26 cellular contexts compared by ENCODE assay signal in genomic region chr16:50595854-50596253, GRCh38. TPM values are rescaled to one million over a fixed set of nuclear protein-coding genes. Genes with fewer than 3 reads are reported as not detected.
DNase-seq lines count a peak whose midpoint lies in the region; ATAC-seq, FAIRE-seq and TF ChIP-seq lines count a peak whose summit lies in the region.
"Had no signal": no experiment of that assay in that cellular context is flagged by ENCODE, and none has a peak within 500 bp of the region (broad histone marks: within the 10 kb centered on the region; RNA-seq: fewer than 3 reads in every experiment).

No MANE protein-coding gene starts in this region.

- ATAC-seq in activated naive CD8-positive, alpha-beta T cell treated with anti-CD3 and anti-CD28 coated beads, Interleukin-2, amount 10 ng/mL, durations not matched to agents 7 days and 5 days (ENCODE audit: low read depth) = peak; percentile 53
- ATAC-seq in HepG2 = no peak
- ATAC-seq in right lobe of liver = no peak
- ATAC-seq in stimulated activated memory B cell treated with anti-CD40 and anti-IgM and Interleukin-4, amounts not matched to agents 10 μg/mL and 1 μg/mL and 100 μg/mL, for 72 hours = no peak
- no peak for ATAC-seq in GM18520 (IDR thresholded peaks at IDR 0.05; ENCODE audit: unreplicated experiment)
- ATAC-seq in GM21381 (IDR thresholded peaks at IDR 0.05; ENCODE audit: unreplicated experiment) = no peak
- ATAC-seq: A549, GM12878 had no signal

- no peak overlapping the region for H3K4me2 ChIP-seq in HepG2 (ENCODE audit: low read depth, low read length)
- H3K4me2 ChIP-seq: A549; BLaER1 treated with 17β-estradiol and CSF1 and Interleukin-3, amounts not matched to agents 10 nM and 100 nM had no signal

- H3K4me1 ChIP-seq in HepG2 (ENCODE audit: insufficient read depth, low read length) = peaks cover 87% of the 10 kb centered on the region
- peaks cover 0 to 19% (median 8%) of the 10 kb centered on the region in 4 donors for H3K4me1 ChIP-seq in right lobe of liver
- H3K4me1 ChIP-seq: A549, BE2C had no signal

- no peaks in the 10 kb centered on the region for H3K36me3 Mint-ChIP-seq in activated naive CD8-positive, alpha-beta T cell treated with anti-CD3 and anti-CD28 coated beads, Interleukin-2, amount 10 ng/mL, durations not matched to agents 7 days and 5 days
- H3K36me3 Mint-ChIP-seq in activated naive CD8-positive, alpha-beta T cell treated with anti-CD3 and anti-CD28 coated beads for 36 hours = no peaks in the 10 kb centered on the region
- no peaks in the 10 kb centered on the region for H3K36me3 Mint-ChIP-seq in nephron progenitor cell (ENCODE audit: low read depth)
- no peaks in the 10 kb centered on the region for H3K36me3 Mint-ChIP-seq in stimulated activated memory B cell treated with anti-CD40 and anti-IgM and Interleukin-4, amounts not matched to agents 10 μg/mL and 1 μg/mL and 100 μg/mL, for 72 hours
- H3K36me3 Mint-ChIP-seq: CD14-positive monocyte; CD8-positive, alpha-beta memory T cell had no signal

- no peaks in the 10 kb centered on the region for H3K27me3 ChIP-seq in HepG2 (ENCODE audit: control insufficient read depth in 1 of 2, insufficient read depth in 2 of 2, low read length in 2 of 2)
- H3K27me3 ChIP-seq in right lobe of liver = no peaks in the 10 kb centered on the region
- H3K27me3 ChIP-seq: BE2C; BLaER1 treated with 17β-estradiol and CSF1 and Interleukin-3, amounts not matched to agents 10 nM and 100 nM had no signal

- no peaks in the 10 kb centered on the region for H3K9me3 Mint-ChIP-seq in activated naive CD8-positive, alpha-beta T cell treated with anti-CD3 and anti-CD28 coated beads, Interleukin-2, amount 10 ng/mL, durations not matched to agents 7 days and 5 days
- no peaks in the 10 kb centered on the region for H3K9me3 Mint-ChIP-seq in activated naive CD8-positive, alpha-beta T cell treated with anti-CD3 and anti-CD28 coated beads for 36 hours
- H3K9me3 Mint-ChIP-seq in nephron progenitor cell = no peaks in the 10 kb centered on the region
- H3K9me3 Mint-ChIP-seq in stimulated activated memory B cell treated with anti-CD40 and anti-IgM and Interleukin-4, amounts not matched to agents 10 μg/mL and 1 μg/mL and 100 μg/mL, for 72 hours = no peaks in the 10 kb centered on the region
- H3K9me3 Mint-ChIP-seq: CD14-positive monocyte; CD4-positive, alpha-beta T cell; CD8-positive, alpha-beta memory T cell had no signal

- POLR2A ChIA-PET in activated naive CD8-positive, alpha-beta T cell treated with anti-CD3 and anti-CD28 coated beads, Interleukin-2, amount 10 ng/mL, durations not matched to agents 7 days and 5 days (lab: Charles Lee) = no interaction called here
- POLR2A ChIA-PET in HepG2 (lab: Yijun Ruan, JAX) = no interaction called here

- TF ChIP-seq EP300 in HepG2 (IDR thresholded peaks at IDR 0.05; ENCODE audit: low read depth in 2 of 2, low read length in 2 of 2) = no peak
- no peak for TF ChIP-seq EP300 in HepG2 (CRISPR knock-in tag; IDR thresholded peaks at IDR 0.05; ENCODE audit: borderline replicate concordance)

- no peak for FAIRE-seq in HepG2 (lab: Jason Lieb, UNC)
- FAIRE-seq: A549, D721Med, GM12878 had no signal

- H3K9ac ChIP-seq in HepG2 (ENCODE audit: insufficient read depth, low read depth, low read length) = no peak overlapping the region
- H3K9ac ChIP-seq: BLaER1 treated with 17β-estradiol and CSF1 and Interleukin-3, amounts not matched to agents 10 nM and 100 nM had no signal

- H3K4me3 ChIP-seq in HepG2 (replicated peaks in 1 of 3; ENCODE audit: insufficient read depth in 1 of 3, low read depth in 2 of 3, low read length in 3 of 3) (no peak overlapping the region), right lobe of liver (no peak overlapping the region)
- H3K4me3 ChIP-seq: A549; BLaER1 treated with 17β-estradiol and CSF1 and Interleukin-3, amounts not matched to agents 10 nM and 100 nM; GM12878 had no signal

- peaks cover 99% of the 10 kb centered on the region for H3K79me2 ChIP-seq in HepG2 (ENCODE audit: insufficient read depth, low read length)

- H3K27ac ChIP-seq in HepG2 (ENCODE audit: extremely low read length, insufficient read depth, low read length) (no peak overlapping the region), right lobe of liver (no peak overlapping the region)
- H3K27ac ChIP-seq: A549; BLaER1 treated with 17β-estradiol and CSF1 and Interleukin-3, amounts not matched to agents 10 nM and 100 nM had no signal

- intact Hi-C loops in HepG2 (cut with micrococcal nuclease; ENCODE audit: unreplicated experiment) = no loop called here
- intact Hi-C loops in right lobe of liver (cut with DNase I) = no loop called here

- no peak overlapping the region for H3K4me3 Mint-ChIP-seq in activated naive CD8-positive, alpha-beta T cell treated with anti-CD3 and anti-CD28 coated beads, Interleukin-2, amount 10 ng/mL, durations not matched to agents 7 days and 5 days
- H3K4me3 Mint-ChIP-seq in activated naive CD8-positive, alpha-beta T cell treated with anti-CD3 and anti-CD28 coated beads for 36 hours = no peak overlapping the region
- no peak overlapping the region for H3K4me3 Mint-ChIP-seq in nephron progenitor cell
- H3K4me3 Mint-ChIP-seq in stimulated activated memory B cell treated with anti-CD40 and anti-IgM and Interleukin-4, amounts not matched to agents 10 μg/mL and 1 μg/mL and 100 μg/mL, for 72 hours = no peak overlapping the region
- H3K4me3 Mint-ChIP-seq: CD4-positive, alpha-beta T cell; CD8-positive, alpha-beta memory T cell had no signal

- H3K9me3 ChIP-seq in HepG2 (ENCODE audit: low read length) (no peaks in the 10 kb centered on the region), right lobe of liver (no peaks in the 10 kb centered on the region)
- H3K9me3 ChIP-seq: A549; BE2C; BLaER1 treated with 17β-estradiol and CSF1 and Interleukin-3, amounts not matched to agents 10 nM and 100 nM had no signal

- WGBS in HepG2 (ENCODE audit: low lambda C conversion rate) = 100% methylated on average over 2 of the region's 2 CpGs
- 75% methylated on average over 2 of the region's 2 CpGs for WGBS in right lobe of liver (ENCODE audit: insufficient coverage, low coverage, low lambda C conversion rate, missing lambda C conversion rate)

- TF ChIP-seq POLR2A in HepG2 (IDR thresholded peaks at IDR 0.05; ENCODE audit: insufficient read depth in 1 of 2, low read depth in 2 of 2, low read length in 2 of 2) (peak; percentile 17 to 45; a peak in 2 of 4 replicates), right lobe of liver (IDR thresholded peaks at IDR 0.05) (no peak)

- peaks cover 99% of the 10 kb centered on the region for H4K20me1 ChIP-seq in HepG2 (ENCODE audit: insufficient read depth, low read length)
- H4K20me1 ChIP-seq: BLaER1 treated with 17β-estradiol and CSF1 and Interleukin-3, amounts not matched to agents 10 nM and 100 nM had no signal

- no peak overlapping the region for H2AFZ ChIP-seq in HepG2 (ENCODE audit: low read length)

- H3K27ac Mint-ChIP-seq in activated naive CD8-positive, alpha-beta T cell treated with anti-CD3 and anti-CD28 coated beads, Interleukin-2, amount 10 ng/mL, durations not matched to agents 7 days and 5 days = no peak overlapping the region
- no peak overlapping the region for H3K27ac Mint-ChIP-seq in activated naive CD8-positive, alpha-beta T cell treated with anti-CD3 and anti-CD28 coated beads for 36 hours
- H3K27ac Mint-ChIP-seq in nephron progenitor cell = peak overlapping the region; percentile 94
- H3K27ac Mint-ChIP-seq in stimulated activated memory B cell treated with anti-CD40 and anti-IgM and Interleukin-4, amounts not matched to agents 10 μg/mL and 1 μg/mL and 100 μg/mL, for 72 hours = peak overlapping the region; percentile 8
- H3K27ac Mint-ChIP-seq: CD14-positive monocyte; CD8-positive, alpha-beta memory T cell had no signal

- in situ Hi-C loops in HepG2 (cut with HindIII; ENCODE audit: extremely low pct_ligation_motif_present, low pct_unique_long_range_greater_than_20kb) = no loop called here

- peaks cover 2% of the 10 kb centered on the region for H3K4me1 Mint-ChIP-seq in activated naive CD8-positive, alpha-beta T cell treated with anti-CD3 and anti-CD28 coated beads, Interleukin-2, amount 10 ng/mL, durations not matched to agents 7 days and 5 days
- H3K4me1 Mint-ChIP-seq in activated naive CD8-positive, alpha-beta T cell treated with anti-CD3 and anti-CD28 coated beads for 36 hours = peaks cover 13% of the 10 kb centered on the region
- peaks cover 71% of the 10 kb centered on the region for H3K4me1 Mint-ChIP-seq in nephron progenitor cell
- H3K4me1 Mint-ChIP-seq in stimulated activated memory B cell treated with anti-CD40 and anti-IgM and Interleukin-4, amounts not matched to agents 10 μg/mL and 1 μg/mL and 100 μg/mL, for 72 hours = peaks cover 4% of the 10 kb centered on the region

- no peak for TF ChIP-seq RAD21 in HepG2 (CRISPR knock-in tag; IDR thresholded peaks at IDR 0.05)

- CTCF ChIA-PET in HepG2 (lab: Yijun Ruan, JAX; ENCODE audit: low intra/inter-chr PET ratio, low total read pairs) = no interaction called here

- BruUV-seq in HepG2 (replicated peaks; lab: Mats Ljungman, UMichigan) = no TSS peak

- peaks cover 77 to 99% of the 10 kb centered on the region in 2 experiments for H3K36me3 ChIP-seq in HepG2 (replicated peaks in 1 of 2; ENCODE audit: control insufficient read depth in 1 of 2, insufficient read depth in 2 of 2, low read length in 2 of 2)
- no peaks in the 10 kb centered on the region for H3K36me3 ChIP-seq in right lobe of liver
- H3K36me3 ChIP-seq: BE2C; BLaER1 treated with 17β-estradiol and CSF1 and Interleukin-3, amounts not matched to agents 10 nM and 100 nM had no signal

- no peak for DNase-seq in activated naive CD8-positive, alpha-beta T cell treated with anti-CD3 and anti-CD28 coated beads, Interleukin-2, amount 10 ng/mL, durations not matched to agents 7 days and 5 days
- DNase-seq in activated naive CD8-positive, alpha-beta T cell treated with anti-CD3 and anti-CD28 coated beads for 36 hours = no peak
- DNase-seq in HepG2 (ENCODE audit: low spot score) (no peak), right lobe of liver (no peak), nephron progenitor cell (no peak)
- DNase-seq: 8988T; ACHN; AML-193; BE2C; CD4-positive, alpha-beta T cell; CD8-positive, alpha-beta memory T cell; DMS 273 treated with DMSO at 0.1 percent for 48 hours; DMS79; EL; GDM1; GOT3; H7; HCEC 1CT had no signal

- H3K27me3 Mint-ChIP-seq in activated naive CD8-positive, alpha-beta T cell treated with anti-CD3 and anti-CD28 coated beads, Interleukin-2, amount 10 ng/mL, durations not matched to agents 7 days and 5 days = no peaks in the 10 kb centered on the region
- no peaks in the 10 kb centered on the region for H3K27me3 Mint-ChIP-seq in activated naive CD8-positive, alpha-beta T cell treated with anti-CD3 and anti-CD28 coated beads for 36 hours
- H3K27me3 Mint-ChIP-seq in nephron progenitor cell (ENCODE audit: low read depth, poor library complexity) = no peaks in the 10 kb centered on the region
- no peaks in the 10 kb centered on the region for H3K27me3 Mint-ChIP-seq in stimulated activated memory B cell treated with anti-CD40 and anti-IgM and Interleukin-4, amounts not matched to agents 10 μg/mL and 1 μg/mL and 100 μg/mL, for 72 hours
- H3K27me3 Mint-ChIP-seq: CD4-positive, alpha-beta T cell had no signal

- no peak for TF ChIP-seq CTCF in HepG2 (CRISPR knock-in tag; IDR thresholded peaks at IDR 0.05)
- no peak for TF ChIP-seq CTCF in right lobe of liver (IDR thresholded peaks at IDR 0.05)
- TF ChIP-seq CTCF in nephron progenitor cell (IDR thresholded peaks at IDR 0.05) = no peak

RNA-seq across cellular contexts. Expression of gene NKD1, which starts 47.7 kb away (rescaled TPM):
- 1 to 10 TPM in 1 of 2 experiments, under 1 TPM in 1; 0.91 to 1.1 TPM for total RNA-seq in activated naive CD8-positive, alpha-beta T cell treated with anti-CD3 and anti-CD28 coated beads, Interleukin-2, amount 10 ng/mL, durations not matched to agents 7 days and 5 days
- under 1 TPM; 0.86 to 0.87 TPM for total RNA-seq in activated naive CD8-positive, alpha-beta T cell treated with anti-CD3 and anti-CD28 coated beads for 36 hours
- total RNA-seq in HepG2 (2016; rRNA removed; fragmentation: Illumina TruSeq; extraction: Trizol) = 59.0 and 70.4 TPM in 2 replicates
- 19.9 and 25.5 TPM in 2 replicates for total RNA-seq in HepG2 (2016; cell fraction: cytosol; rRNA removed; fragmentation: Illumina TruSeq; extraction: Trizol; ENCODE audit: low read depth)
- total RNA-seq in HepG2 (2016; cell fraction: insoluble cytoplasmic fraction; rRNA removed; fragmentation: Illumina TruSeq; extraction: Trizol) = 50.0 and 70.7 TPM in 2 replicates
- total RNA-seq in HepG2 (2016; cell fraction: membrane; rRNA removed; fragmentation: Illumina TruSeq; extraction: Trizol) = 136 and 148 TPM in 2 replicates
- total RNA-seq in HepG2 (2016; cell fraction: nucleus; rRNA removed; fragmentation: Illumina TruSeq; extraction: Trizol) = 61.9 and 70.6 TPM in 2 replicates
- polyA plus RNA-seq in HepG2 (2011; rRNA removed) = 86.1 and 121 TPM in 2 replicates
- 22.3 and 49.7 TPM in 2 replicates for polyA plus RNA-seq in HepG2 (2011; cell fraction: cytosol; rRNA removed)
- polyA plus RNA-seq in HepG2 (2011; cell fraction: nucleus; rRNA removed) = 150 and 275 TPM in 2 replicates
- 58.7 and 76.3 TPM in 2 replicates for polyA plus RNA-seq in HepG2 (2012)
- 106 and 127 TPM in 2 replicates for polyA plus RNA-seq in HepG2 (2016; cell fraction: cytosol; fragmentation: Illumina TruSeq; extraction: Trizol; ENCODE audit: low read depth)
- polyA plus RNA-seq in HepG2 (2016; cell fraction: insoluble cytoplasmic fraction; fragmentation: Illumina TruSeq; extraction: Trizol; ENCODE audit: low read depth) = 95.8 and 124 TPM in 2 replicates
- 156 and 170 TPM in 2 replicates for polyA plus RNA-seq in HepG2 (2016; cell fraction: membrane; fragmentation: Illumina TruSeq; extraction: Trizol; ENCODE audit: low read depth)
- polyA plus RNA-seq in HepG2 (2016; cell fraction: nucleus; fragmentation: Illumina TruSeq; extraction: Trizol; ENCODE audit: insufficient read depth, low read depth) = 155 and 169 TPM in 2 replicates
- 0.02 and 110 TPM in 2 replicates for polyA minus RNA-seq in HepG2 (2011; rRNA and poly(A)+ RNA removed; ENCODE audit: low replicate concordance)
- polyA minus RNA-seq in HepG2 (2011; cell fraction: cytosol; rRNA and poly(A)+ RNA removed) = 14.3 and 28.8 TPM in 2 replicates
- polyA minus RNA-seq in HepG2 (2011; cell fraction: nucleus; rRNA and poly(A)+ RNA removed) = 43.1 and 57.6 TPM in 2 replicates
- 1 to 10 TPM in 5 of 6 experiments, under 1 TPM in 1; 0.69 to 2.6 (median 2.1) TPM for total RNA-seq in right lobe of liver
- polyA plus RNA-seq: CD14-positive monocyte had no signal

Comparison
In these comparisons a context has a peak if more than half of its experiments do, and no peak if none do; other contexts are left out.
1. RNA of gene NKD1, which starts 47.7 kb away (total RNA-seq): 19.9 to 148 TPM in HepG2; 0.69 to 2.6 TPM in right lobe of liver, 0.91 to 1.1 TPM in activated naive CD8-positive, alpha-beta T cell treated with anti-CD3 and anti-CD28 coated beads, Interleukin-2, amount 10 ng/mL, durations not matched to agents 7 days and 5 days and 0.86 to 0.87 TPM in activated naive CD8-positive, alpha-beta T cell treated with anti-CD3 and anti-CD28 coated beads for 36 hours; every median in the first group is over 4 times any median in the second.
2. H3K27ac Mint-ChIP-seq: peak in nephron progenitor cell (single experiment) and stimulated activated memory B cell treated with anti-CD40 and anti-IgM and Interleukin-4, amounts not matched to agents 10 μg/mL and 1 μg/mL and 100 μg/mL, for 72 hours (single experiment); none in activated naive CD8-positive, alpha-beta T cell treated with anti-CD3 and anti-CD28 coated beads, Interleukin-2, amount 10 ng/mL, durations not matched to agents 7 days and 5 days (single experiment) and activated naive CD8-positive, alpha-beta T cell treated with anti-CD3 and anti-CD28 coated beads for 36 hours (single experiment).